22 cellular contexts compared by ENCODE assay signal in genomic region chr5:81817980-81818379, GRCh38.
DNase-seq lines count a peak whose midpoint lies in the region; ATAC-seq and FAIRE-seq lines count a peak whose summit lies in the region.
"Had no signal": no experiment of that assay in that cellular context is flagged by ENCODE, and none has a peak within 500 bp of the region (broad histone marks: within the 10 kb centered on the region; RNA-seq: fewer than 3 reads in every experiment).

No MANE protein-coding gene starts in this region.

- CTCF ChIA-PET in activated naive CD4-positive, alpha-beta T cell treated with anti-CD3 and anti-CD28 coated beads, Interleukin-2, amount 10 ng/mL, durations not matched to agents 7 days and 5 days (lab: Charles Lee): interaction anchor here (0.7 to 1.0 kb wide), 2 partner anchors 18 to 19 kb away, joined by 3 read pairs; no protein-coding TSS in a partner anchor
- CTCF ChIA-PET in activated CD8-positive, alpha-beta T cell treated with anti-CD3 and anti-CD28 coated beads, Interleukin-2, amount 10 ng/mL, durations not matched to agents 7 days and 5 days (lab: Charles Lee): interaction anchor here (1.4 kb wide), 1 partner anchor 20 kb away, joined by 5 read pairs; no protein-coding TSS in a partner anchor

- H3K27me3 ChIP-seq in small intestine (ENCODE audit: control insufficient read depth in 2 of 2, insufficient read depth in 2 of 2, low read length in 2 of 2): no peaks in the 10 kb centered on the region
- H3K27me3 ChIP-seq: body of pancreas, heart right ventricle, right atrium auricular region, thyroid gland had no signal

- H3K9me3 ChIP-seq in small intestine (ENCODE audit: control insufficient read depth, low read depth): no peaks in the 10 kb centered on the region
- H3K9me3 ChIP-seq: body of pancreas, heart right ventricle, right atrium auricular region, thyroid gland had no signal

- H3K4me3 ChIP-seq in small intestine (ENCODE audit: low read depth in 1 of 2, low read length in 2 of 2): no peak overlapping the region
- H3K4me3 ChIP-seq: body of pancreas, heart right ventricle, right atrium auricular region, thyroid gland had no signal

- in situ Hi-C loops in KBM-7 (cut with MboI; ENCODE audit: low pct_unique_long_range_greater_than_20kb, low sequenced_read_pairs): no loop called here

- peak; percentile 64 for ATAC-seq in activated CD8-positive, alpha-beta T cell treated with anti-CD3 and anti-CD28 coated beads, Interleukin-2, amount 10 ng/mL, durations not matched to agents 7 days and 5 days
- no peak for ATAC-seq in GM19351 (IDR thresholded peaks at IDR 0.05; ENCODE audit: unreplicated experiment)
- ATAC-seq in HG02623 (IDR thresholded peaks at IDR 0.05; ENCODE audit: unreplicated experiment): no peak
- ATAC-seq: body of pancreas, heart right ventricle had no signal

- 77 to 82% (median 79%) methylated on average over 5 of the region's 5 CpGs for WGBS in small intestine, 3 donors

- H3K4me1 Mint-ChIP-seq in activated naive CD4-positive, alpha-beta T cell treated with anti-CD3 and anti-CD28 coated beads, Interleukin-2, amount 10 ng/mL, durations not matched to agents 7 days and 5 days: peaks cover 35% of the 10 kb centered on the region
- H3K4me1 Mint-ChIP-seq in activated CD8-positive, alpha-beta T cell treated with anti-CD3 and anti-CD28 coated beads, Interleukin-2, amount 10 ng/mL, durations not matched to agents 7 days and 5 days (ENCODE audit: low read depth): peaks cover 39% of the 10 kb centered on the region

- POLR2A ChIA-PET in activated CD8-positive, alpha-beta T cell treated with anti-CD3 and anti-CD28 coated beads, Interleukin-2, amount 10 ng/mL, durations not matched to agents 7 days and 5 days (lab: Charles Lee): interaction anchor here (0.7 kb wide), 1 partner anchor 67 kb away, joined by 3 read pairs; the partner anchor contains the start of gene SSBP2

- H3K36me3 Mint-ChIP-seq in activated naive CD4-positive, alpha-beta T cell treated with anti-CD3 and anti-CD28 coated beads, Interleukin-2, amount 10 ng/mL, durations not matched to agents 7 days and 5 days: peaks cover 2% of the 10 kb centered on the region
- peaks cover 8% of the 10 kb centered on the region for H3K36me3 Mint-ChIP-seq in activated CD8-positive, alpha-beta T cell treated with anti-CD3 and anti-CD28 coated beads, Interleukin-2, amount 10 ng/mL, durations not matched to agents 7 days and 5 days (ENCODE audit: low read depth)

- H3K36me3 ChIP-seq in small intestine (ENCODE audit: control insufficient read depth in 2 of 2, insufficient read depth in 2 of 2, low read length in 2 of 2): no peaks in the 10 kb centered on the region
- H3K36me3 ChIP-seq: heart right ventricle, right atrium auricular region, thyroid gland had no signal

- H3K27me3 Mint-ChIP-seq in activated naive CD4-positive, alpha-beta T cell treated with anti-CD3 and anti-CD28 coated beads, Interleukin-2, amount 10 ng/mL, durations not matched to agents 7 days and 5 days: peaks cover 4% of the 10 kb centered on the region
- H3K27me3 Mint-ChIP-seq in activated CD8-positive, alpha-beta T cell treated with anti-CD3 and anti-CD28 coated beads, Interleukin-2, amount 10 ng/mL, durations not matched to agents 7 days and 5 days (ENCODE audit: low read depth): no peaks in the 10 kb centered on the region

- H3K9me3 Mint-ChIP-seq in activated naive CD4-positive, alpha-beta T cell treated with anti-CD3 and anti-CD28 coated beads, Interleukin-2, amount 10 ng/mL, durations not matched to agents 7 days and 5 days: peaks cover 4% of the 10 kb centered on the region
- H3K9me3 Mint-ChIP-seq in activated CD8-positive, alpha-beta T cell treated with anti-CD3 and anti-CD28 coated beads, Interleukin-2, amount 10 ng/mL, durations not matched to agents 7 days and 5 days (ENCODE audit: insufficient read depth): no peaks in the 10 kb centered on the region

- H3K4me1 ChIP-seq in small intestine (ENCODE audit: control insufficient read depth in 2 of 2, insufficient read depth in 1 of 2, low read depth in 1 of 2, low read length in 1 of 2): no peaks in the 10 kb centered on the region
- H3K4me1 ChIP-seq: right atrium auricular region, thyroid gland had no signal

- no peak for FAIRE-seq in small intestine (lab: Jason Lieb, UNC)
- FAIRE-seq: colon, endometrium had no signal

- no peak overlapping the region for H3K27ac Mint-ChIP-seq in activated naive CD4-positive, alpha-beta T cell treated with anti-CD3 and anti-CD28 coated beads, Interleukin-2, amount 10 ng/mL, durations not matched to agents 7 days and 5 days
- H3K27ac Mint-ChIP-seq in activated CD8-positive, alpha-beta T cell treated with anti-CD3 and anti-CD28 coated beads, Interleukin-2, amount 10 ng/mL, durations not matched to agents 7 days and 5 days: peak overlapping the region; percentile 68
- H3K27ac Mint-ChIP-seq: activated naive CD4-positive, alpha-beta T cell treated with anti-CD3 and anti-CD28 coated beads, Interleukin-2, amount 50 U/mL, for 72 hours; H9 had no signal

- no peak overlapping the region for H3K27ac ChIP-seq in small intestine (ENCODE audit: low read depth in 1 of 2, low read length in 1 of 2)
- H3K27ac ChIP-seq: body of pancreas, heart right ventricle, right atrium auricular region, thyroid gland had no signal

- no peak overlapping the region for H3K4me3 Mint-ChIP-seq in activated naive CD4-positive, alpha-beta T cell treated with anti-CD3 and anti-CD28 coated beads, Interleukin-2, amount 10 ng/mL, durations not matched to agents 7 days and 5 days
- H3K4me3 Mint-ChIP-seq in activated CD8-positive, alpha-beta T cell treated with anti-CD3 and anti-CD28 coated beads, Interleukin-2, amount 10 ng/mL, durations not matched to agents 7 days and 5 days: no peak overlapping the region
- H3K4me3 Mint-ChIP-seq: H9 had no signal

- peak; percentile 31 for DNase-seq in activated naive CD4-positive, alpha-beta T cell treated with anti-CD3 and anti-CD28 coated beads, Interleukin-2, amount 10 ng/mL, durations not matched to agents 7 days and 5 days
- DNase-seq in activated naive CD4-positive, alpha-beta T cell (lab: John Stamatoyannopoulos, UW): no peak
- DNase-seq in KBM-7 (peak; percentile 74), small intestine (peak; percentile 25), GM19238 (ENCODE audit: insufficient read length, low spot score) (no peak)
- peak; percentile 38 for DNase-seq in activated CD8-positive, alpha-beta T cell treated with anti-CD3 and anti-CD28 coated beads, Interleukin-2, amount 10 ng/mL, durations not matched to agents 7 days and 5 days
- DNase-seq: activated CD4-positive, CD25-positive, alpha-beta regulatory T cell; activated CD8-positive, alpha-beta memory T cell treated with anti-CD3 and anti-CD28 coated beads, Interleukin-2, amount 50 U/mL, for 48 hours; body of pancreas; Calu3; H9; heart right ventricle; NCI-H1694; NCI-H748 treated with DMSO at 0.1 percent for 48 hours; stimulated activated CD4-positive, alpha-beta T cell treated with anti-CD3 and anti-CD28 coated beads, Interleukin-15, amount 100 ng/mL, for 24 hours; thyroid gland had no signal

Comparison
In these comparisons a context has a peak if more than half of its experiments do, and no peak if none do; other contexts are left out.
1. DNase-seq: peak in activated naive CD4-positive, alpha-beta T cell treated with anti-CD3 and anti-CD28 coated beads, Interleukin-2, amount 10 ng/mL, durations not matched to agents 7 days and 5 days (single experiment), KBM-7 (single experiment), activated CD8-positive, alpha-beta T cell treated with anti-CD3 and anti-CD28 coated beads, Interleukin-2, amount 10 ng/mL, durations not matched to agents 7 days and 5 days (single experiment) and small intestine (single experiment); none in activated naive CD4-positive, alpha-beta T cell (0 of 4) and GM19238 (single experiment).